Comparison of ENCODE assay signal across 17 cellular contexts in genomic region chr10:103699611-103700435, GRCh38.
DNase-seq lines count a peak whose midpoint lies in the region; ATAC-seq and TF ChIP-seq lines count a peak whose summit lies in the region.
"Had no signal": no experiment of that assay in that cellular context is flagged by ENCODE, and none has a peak within 500 bp of the region (broad histone marks: within the 10 kb centered on the region; RNA-seq: fewer than 3 reads in every experiment).

No MANE protein-coding gene starts in this region.

- DNase-seq in SK-MEL-5 (ENCODE audit: low read depth, low spot score) (peak; percentile 32), esophagus muscularis mucosa (ENCODE audit: extremely low spot score) (no peak), nucleus accumbens (lab: John Stamatoyannopoulos, UW) (peak in 46 of 56 donors; percentile 20 to 81 (median 60)), NCI-H446 (lab: John Stamatoyannopoulos, UW) (no peak), RPMI8226 (no peak)
- DNase-seq in activated naive CD4-positive, alpha-beta T cell (lab: John Stamatoyannopoulos, UW), result no peak
- DNase-seq: activated CD4-positive, alpha-beta T cell treated with anti-CD3 and anti-CD28 coated beads for 4 hours; dermis blood vessel endothelial cell; immature natural killer cell; KG1; NCI-H1436; NCI-H510A; stimulated activated CD4-positive, alpha-beta T cell treated with anti-CD3 and anti-CD28 coated beads, Interleukin-2, amount 100 ng/mL, for 24 hours; uterus had no signal

- H3K9me3 ChIP-seq in esophagus muscularis mucosa, result no peaks in the 10 kb centered on the region
- H3K9me3 ChIP-seq: uterus had no signal

- ATAC-seq in HG03342 (IDR thresholded peaks at IDR 0.05; ENCODE audit: unreplicated experiment), result no peak
- ATAC-seq: Panc1 had no signal

- H3K27ac ChIP-seq in esophagus muscularis mucosa (replicated peaks in 1 of 4), result peak overlapping the region; percentile 7 to 45 (median 32)
- H3K27ac ChIP-seq: uterus had no signal

- in situ Hi-C loops in SK-MEL-5 (cut with HindIII; ENCODE audit: low pct_unique_long_range_greater_than_20kb, low sequenced_read_pairs), result no loop called here

- H3K4me1 ChIP-seq in esophagus muscularis mucosa, result peaks cover 24 to 35% (median 30%) of the 10 kb centered on the region in 4 donors
- H3K4me1 ChIP-seq: uterus had no signal

- no peak for TF ChIP-seq EP300 in esophagus muscularis mucosa (IDR thresholded peaks at IDR 0.05)

- no peak for TF ChIP-seq POLR2A in esophagus muscularis mucosa (IDR thresholded peaks at IDR 0.05; ENCODE audit: low read depth)

- peaks cover 0 to 6% (median 0%) of the 10 kb centered on the region in 4 donors for H3K36me3 ChIP-seq in esophagus muscularis mucosa
- H3K36me3 ChIP-seq: uterus had no signal

- H3K27me3 ChIP-seq in esophagus muscularis mucosa, result no peaks in the 10 kb centered on the region
- H3K27me3 ChIP-seq: uterus had no signal

- WGBS in esophagus muscularis mucosa, result 78% methylated on average over 9 of the region's 10 CpGs

- 0 out of 3 replicates have a peak, but pooled peaks have one; percentile 7 for TF ChIP-seq CTCF in GM12872 (IDR thresholded peaks at IDR 0.05; ENCODE audit: insufficient read depth, low read depth, low read length)
- TF ChIP-seq CTCF in esophagus muscularis mucosa (IDR thresholded peaks at IDR 0.05), result peak in 1 of 3 experiments; percentile 6

- H3K4me3 ChIP-seq in esophagus muscularis mucosa, result no peak overlapping the region
- H3K4me3 ChIP-seq: uterus had no signal

- intact Hi-C loops in esophagus muscularis mucosa (cut with DNase I), result no loop called here

Comparison
In these comparisons a context has a peak if more than half of its experiments do, and no peak if none do; other contexts are left out.
1. DNase-seq: peak in SK-MEL-5 (single experiment) and nucleus accumbens (46 of 56); none in esophagus muscularis mucosa (single experiment), activated naive CD4-positive, alpha-beta T cell (0 of 4), NCI-H446 (0 of 2) and RPMI8226 (single experiment).